Comparison of ENCODE assay signal across 8 cellular contexts in genomic region chr13:37059136-37059847, GRCh38. TPM values are rescaled to one million over a fixed set of nuclear protein-coding genes. Genes with fewer than 3 reads are reported as not detected.
DNase-seq lines count a peak whose midpoint lies in the region; ATAC-seq, FAIRE-seq and TF ChIP-seq lines count a peak whose summit lies in the region.

Gene SUPT20H, minus strand, starts transcription at chr13:37059688. Its CDS starts 8,198 bp downstream, at chr13:37051490.

- peak; percentile 96 for ATAC-seq in GM19395 (IDR thresholded peaks at IDR 0.05; ENCODE audit: unreplicated experiment)
- peak; percentile 94 for ATAC-seq in HG03558 (IDR thresholded peaks at IDR 0.05; ENCODE audit: extremely low read depth, unreplicated experiment)
- peak; percentile 98 for ATAC-seq in HepG2

- TF ChIP-seq EP300 in HepG2 (IDR thresholded peaks at IDR 0.05; ENCODE audit: low read depth in 2 of 2, low read length in 2 of 2) (no peak), HepG2 (CRISPR knock-in tag; IDR thresholded peaks at IDR 0.05; ENCODE audit: borderline replicate concordance) (no peak)

- POLR2A ChIA-PET in HepG2 (lab: Yijun Ruan, JAX), result no interaction called here

- H3K9me3 Mint-ChIP-seq in dendritic cell treated with granulocyte-macrophage colony-stimulating factor and Interleukin-4, amounts not matched to agents 40 ng/mL and 50 ng/mL, for 4 days, result no peaks in the 10 kb centered on the region

- peak; percentile 56 to 68 for TF ChIP-seq POLR2A in HepG2 (IDR thresholded peaks at IDR 0.05; ENCODE audit: insufficient read depth in 1 of 2, low read depth in 2 of 2, low read length in 2 of 2)

- DNase-seq in CD1c-positive myeloid dendritic cell (ENCODE audit: extremely low spot score) (peak; percentile 94), NCI-H774 (lab: John Stamatoyannopoulos, UW) (peak; percentile 68), HepG2 (ENCODE audit: low spot score) (peak; percentile 77)
- DNase-seq in activated CD4-positive, alpha-beta T cell treated with anti-CD3 and anti-CD28 coated beads, Interleukin-2, amount 50 U/mL, for 4 hours, result peak; percentile 91
- DNase-seq in stimulated activated CD4-positive, alpha-beta T cell treated with anti-CD3 and anti-CD28 coated beads, Interleukin-2, amount 100 ng/mL, for 48 hours, result peak; percentile 92 to 95

- H3K4me2 ChIP-seq in HepG2 (ENCODE audit: low read depth, low read length), result peak within 1 kb of the TSS; percentile 77

- H3K79me2 ChIP-seq in HepG2 (ENCODE audit: insufficient read depth, low read length), result peaks cover 28% of the 10 kb centered on the region

- TF ChIP-seq CTCF in HepG2 (CRISPR knock-in tag; IDR thresholded peaks at IDR 0.05), result peak; percentile 16; the same call in 1 of the 2 replicates

- no peaks in the 10 kb centered on the region for H3K36me3 ChIP-seq in HepG2 (replicated peaks in 1 of 2; ENCODE audit: control insufficient read depth in 1 of 2, insufficient read depth in 2 of 2, low read length in 2 of 2)

- peaks cover 2% of the 10 kb centered on the region for H3K27me3 Mint-ChIP-seq in dendritic cell treated with granulocyte-macrophage colony-stimulating factor and Interleukin-4, amounts not matched to agents 40 ng/mL and 50 ng/mL, for 4 days

- H3K4me3 Mint-ChIP-seq in dendritic cell treated with granulocyte-macrophage colony-stimulating factor and Interleukin-4, amounts not matched to agents 40 ng/mL and 50 ng/mL, for 4 days, result peak within 1 kb of the TSS; percentile 93

- peak within 1 kb of the TSS; percentile 94 for H3K27ac Mint-ChIP-seq in dendritic cell treated with granulocyte-macrophage colony-stimulating factor and Interleukin-4, amounts not matched to agents 40 ng/mL and 50 ng/mL, for 4 days

- in situ Hi-C loops in HepG2 (cut with HindIII; ENCODE audit: extremely low pct_ligation_motif_present, low pct_unique_long_range_greater_than_20kb), result no loop called here

- H3K9me3 ChIP-seq in HepG2 (ENCODE audit: low read length), result no peaks in the 10 kb centered on the region

- peaks cover 0 to 3% of the 10 kb centered on the region in 2 experiments; a peak in 1 of 5 replicates for H3K27me3 ChIP-seq in HepG2 (ENCODE audit: control insufficient read depth in 1 of 2, insufficient read depth in 2 of 2, low read length in 2 of 2)

- H3K4me3 ChIP-seq in HepG2 (replicated peaks in 1 of 3; ENCODE audit: insufficient read depth in 1 of 3, low read depth in 2 of 3, low read length in 3 of 3), result peak within 1 kb of the TSS; percentile 69 to 89 (median 86)

- TSS peak; percentile 80 for BruUV-seq in HepG2 (replicated peaks; lab: Mats Ljungman, UMichigan)

- intact Hi-C loops in dendritic cell treated with granulocyte-macrophage colony-stimulating factor and Interleukin-4, amounts not matched to agents 40 ng/mL and 50 ng/mL, for 4 days (cut with micrococcal nuclease), result loop anchor here (2.0 to 10.0 kb wide), 2 partner anchors 60 to 234 kb away; partner anchors contain the start of gene ALG5
- intact Hi-C loops in HepG2 (cut with micrococcal nuclease; ENCODE audit: unreplicated experiment), result loop anchor here (1.0 to 5.0 kb wide), 3 partner anchors 10 to 240 kb away; partner anchors contain the start of genes EXOSC8 and RFXAP

- 1% methylated on average over 17 of the region's 63 CpGs for WGBS in HepG2 (ENCODE audit: low lambda C conversion rate)

- H3K4me1 ChIP-seq in HepG2 (ENCODE audit: insufficient read depth, low read length), result peaks cover 18% of the 10 kb centered on the region

- CTCF ChIA-PET in HepG2 (lab: Yijun Ruan, JAX; ENCODE audit: low intra/inter-chr PET ratio, low total read pairs), result no interaction called here

- H3K36me3 Mint-ChIP-seq in dendritic cell treated with granulocyte-macrophage colony-stimulating factor and Interleukin-4, amounts not matched to agents 40 ng/mL and 50 ng/mL, for 4 days (ENCODE audit: low read depth), result peaks cover 25% of the 10 kb centered on the region

- peak within 1 kb of the TSS; percentile 82 for H3K9ac ChIP-seq in HepG2 (ENCODE audit: insufficient read depth, low read depth, low read length)

- TF ChIP-seq RAD21 in HepG2 (CRISPR knock-in tag; IDR thresholded peaks at IDR 0.05), result no peak

- no peaks in the 10 kb centered on the region for H4K20me1 ChIP-seq in HepG2 (ENCODE audit: insufficient read depth, low read length)

- H3K4me1 Mint-ChIP-seq in dendritic cell treated with granulocyte-macrophage colony-stimulating factor and Interleukin-4, amounts not matched to agents 40 ng/mL and 50 ng/mL, for 4 days (ENCODE audit: low read depth), result peaks cover 32% of the 10 kb centered on the region

- peak; percentile 48 for FAIRE-seq in HepG2 (lab: Jason Lieb, UNC)

- H2AFZ ChIP-seq in HepG2 (ENCODE audit: low read length), result peak within 1 kb of the TSS; percentile 99

- peak within 1 kb of the TSS; percentile 71 for H3K27ac ChIP-seq in HepG2 (ENCODE audit: extremely low read length, insufficient read depth, low read length)

RNA-seq across cellular contexts. Expression of gene SUPT20H, which starts in this region (rescaled TPM):
- total RNA-seq in HepG2 (2016; rRNA removed; fragmentation: Illumina TruSeq; extraction: Trizol), result 33.9 and 35.0 TPM in 2 replicates
- total RNA-seq in HepG2 (2016; cell fraction: cytosol; rRNA removed; fragmentation: Illumina TruSeq; extraction: Trizol; ENCODE audit: low read depth), result 21.9 and 24.9 TPM in 2 replicates
- 34.1 and 34.7 TPM in 2 replicates for total RNA-seq in HepG2 (2016; cell fraction: insoluble cytoplasmic fraction; rRNA removed; fragmentation: Illumina TruSeq; extraction: Trizol)
- total RNA-seq in HepG2 (2016; cell fraction: membrane; rRNA removed; fragmentation: Illumina TruSeq; extraction: Trizol), result 32.8 and 34.4 TPM in 2 replicates
- total RNA-seq in HepG2 (2016; cell fraction: nucleus; rRNA removed; fragmentation: Illumina TruSeq; extraction: Trizol), result 67.4 and 70.1 TPM in 2 replicates
- polyA plus RNA-seq in HepG2 (2011; rRNA removed), result 52.1 and 63.6 TPM in 2 replicates
- 26.4 and 30.4 TPM in 2 replicates for polyA plus RNA-seq in HepG2 (2011; cell fraction: cytosol; rRNA removed)
- polyA plus RNA-seq in HepG2 (2011; cell fraction: nucleus; rRNA removed), result 65.9 and 69.3 TPM in 2 replicates
- 24.2 and 31.8 TPM in 2 replicates for polyA plus RNA-seq in HepG2 (2012)
- polyA plus RNA-seq in HepG2 (2016; cell fraction: cytosol; fragmentation: Illumina TruSeq; extraction: Trizol; ENCODE audit: low read depth), result 9.6 and 10.8 TPM in 2 replicates
- 40.7 and 43.9 TPM in 2 replicates for polyA plus RNA-seq in HepG2 (2016; cell fraction: insoluble cytoplasmic fraction; fragmentation: Illumina TruSeq; extraction: Trizol; ENCODE audit: low read depth)
- polyA plus RNA-seq in HepG2 (2016; cell fraction: membrane; fragmentation: Illumina TruSeq; extraction: Trizol; ENCODE audit: low read depth), result 18.8 and 21.7 TPM in 2 replicates
- 73.4 and 78.0 TPM in 2 replicates for polyA plus RNA-seq in HepG2 (2016; cell fraction: nucleus; fragmentation: Illumina TruSeq; extraction: Trizol; ENCODE audit: insufficient read depth, low read depth)
- polyA minus RNA-seq in HepG2 (2011; rRNA and poly(A)+ RNA removed; ENCODE audit: low replicate concordance), result 19.3 and 30.9 TPM in 2 replicates
- 14.4 and 20.3 TPM in 2 replicates for polyA minus RNA-seq in HepG2 (2011; cell fraction: cytosol; rRNA and poly(A)+ RNA removed)
- polyA minus RNA-seq in HepG2 (2011; cell fraction: nucleus; rRNA and poly(A)+ RNA removed), result 154 and 170 TPM in 2 replicates

Comparison
In these comparisons a context has a peak if more than half of its experiments do, and no peak if none do; other contexts are left out.
1. Peak in every context shown above with its lines: DNase-seq, ATAC-seq, H3K4me3 ChIP-seq and H3K27ac ChIP-seq.